10 cellular contexts compared by ENCODE assay signal in genomic region chr1:42943728-42944127, GRCh38. TPM values are rescaled to one million over a fixed set of nuclear protein-coding genes. Genes with fewer than 3 reads are reported as not detected.
DNase-seq lines count a peak whose midpoint lies in the region; ATAC-seq and TF ChIP-seq lines count a peak whose summit lies in the region.
"Had no signal": no experiment of that assay in that cellular context is flagged by ENCODE, and none has a peak within 500 bp of the region (broad histone marks: within the 10 kb centered on the region; RNA-seq: fewer than 3 reads in every experiment).

No MANE protein-coding gene starts in this region.

- DNase-seq in colonic mucosa = no peak
- DNase-seq in neural crest cell (ENCODE audit: low read depth, low spot score) = no peak
- DNase-seq in gastrocnemius medialis = no peak
- DNase-seq in NCI-H345 (lab: John Stamatoyannopoulos, UW) = no peak

- H3K79me2 ChIP-seq in ACC112 (ENCODE audit: control insufficient read depth, insufficient read depth, low read length, unreplicated experiment) = peaks cover 64% of the 10 kb centered on the region

- H3K4me1 ChIP-seq in ACC112 (ENCODE audit: control insufficient read depth, insufficient read depth, low read length, unreplicated experiment) (peaks cover 91% of the 10 kb centered on the region), colonic mucosa (peaks cover 60% of the 10 kb centered on the region), gastrocnemius medialis (peaks cover 7 to 29% of the 10 kb centered on the region in 2 donors)

- in situ Hi-C loops in gastrocnemius medialis (cut with MboI; ENCODE audit: low sequenced_read_pairs in 4 of 4) = no loop called here

- TF ChIP-seq CTCF in colonic mucosa (IDR thresholded peaks at IDR 0.05) = no peak
- no peak for TF ChIP-seq CTCF in neural crest cell (conservative IDR thresholded peaks at IDR 0.05)
- TF ChIP-seq CTCF in gastrocnemius medialis (IDR thresholded peaks at IDR 0.05 in 4 of 5, conservative IDR thresholded peaks at IDR 0.05 in 1 of 5) = no peak

- H3K9me3 ChIP-seq in colonic mucosa (no peaks in the 10 kb centered on the region), gastrocnemius medialis (no peaks in the 10 kb centered on the region)

- no peak overlapping the region for H2AFZ ChIP-seq in ACC112 (ENCODE audit: low read length, unreplicated experiment)

- H3K4me3 Mint-ChIP-seq in IgD-negative memory B cell (peak overlapping the region in 3 of 4 donors; percentile 85 to 89 (median 88)), neural crest cell (peak overlapping the region; percentile 22)
- H3K4me3 Mint-ChIP-seq: nephron had no signal

- no peak for TF ChIP-seq POLR2A in gastrocnemius medialis (IDR thresholded peaks at IDR 0.05)

- H3K9me3 Mint-ChIP-seq in IgD-negative memory B cell (no peaks in the 10 kb centered on the region), neural crest cell (no peaks in the 10 kb centered on the region)
- H3K9me3 Mint-ChIP-seq: nephron had no signal

- H3K27me3 Mint-ChIP-seq in IgD-negative memory B cell (no peaks in the 10 kb centered on the region), neural crest cell (ENCODE audit: low read depth) (no peaks in the 10 kb centered on the region)

- peaks cover 41 to 88% (median 71%) of the 10 kb centered on the region in 3 donors for H3K4me1 Mint-ChIP-seq in IgD-negative memory B cell
- H3K4me1 Mint-ChIP-seq in neural crest cell = peaks cover 83% of the 10 kb centered on the region

- ATAC-seq in HG03571 (IDR thresholded peaks at IDR 0.05; ENCODE audit: unreplicated experiment) (no peak), gastrocnemius medialis (no peak), GM19452 (IDR thresholded peaks at IDR 0.05; ENCODE audit: unreplicated experiment) (no peak)

- H3K9ac ChIP-seq in colonic mucosa (ENCODE audit: low read depth in 2 of 2, low read length in 2 of 2) = peak overlapping the region; percentile 40 to 86
- H3K9ac ChIP-seq: KMS-11 had no signal

- peak overlapping the region; percentile 99 for H3K27ac ChIP-seq in ACC112 (ENCODE audit: low read depth, low read length)
- peak overlapping the region; percentile 57 for H3K27ac ChIP-seq in colonic mucosa
- peak overlapping the region in 1 of 4 donors; percentile 12 for H3K27ac ChIP-seq in gastrocnemius medialis
- H3K27ac ChIP-seq: KMS-11 had no signal

- H3K36me3 Mint-ChIP-seq in IgD-negative memory B cell = peaks cover 13% of the 10 kb centered on the region
- H3K36me3 Mint-ChIP-seq in neural crest cell (ENCODE audit: low read depth) = peaks cover 27% of the 10 kb centered on the region

- intact Hi-C loops in colonic mucosa (cut with DNase I) = no loop called here
- intact Hi-C loops in gastrocnemius medialis (cut with DNase I; ENCODE audit: low total_unique reads) = no loop called here

- H3K4me3 ChIP-seq in ACC112 (ENCODE audit: low read depth, low read length) (no peak overlapping the region), colonic mucosa (no peak overlapping the region), gastrocnemius medialis (no peak overlapping the region)

- H3K27me3 ChIP-seq in ACC112 (ENCODE audit: insufficient read depth, low read length) (no peaks in the 10 kb centered on the region), colonic mucosa (no peaks in the 10 kb centered on the region), gastrocnemius medialis (no peaks in the 10 kb centered on the region)

- H3K27ac Mint-ChIP-seq in IgD-negative memory B cell (peak overlapping the region; percentile 91 to 97 (median 96)), neural crest cell (ENCODE audit: unreplicated experiment) (no peak overlapping the region)

- H3K36me3 ChIP-seq in ACC112 (ENCODE audit: insufficient read depth, low read length) = peaks cover 8% of the 10 kb centered on the region; the same call in 1 of the 2 replicates
- H3K36me3 ChIP-seq in colonic mucosa = no peaks in the 10 kb centered on the region
- H3K36me3 ChIP-seq in gastrocnemius medialis = no peaks in the 10 kb centered on the region

RNA-seq across cellular contexts. Expression of gene SLC2A1, which starts 14.9 kb away (rescaled TPM):
- 90.6 TPM for polyA plus RNA-seq in IgD-negative memory B cell
- total RNA-seq in colonic mucosa = 100 to 1,000 TPM in 1 of 2 donors, 10 to 100 TPM in 1; 71.6 to 150 TPM
- total RNA-seq in neural crest cell = 254 and 265 TPM in 2 replicates
- 10 to 100 TPM in 2 of 4 donors, 1 to 10 TPM in 2; 6.3 to 16.1 (median 9.4) TPM for total RNA-seq in gastrocnemius medialis

Comparison
In these comparisons a context has a peak if more than half of its experiments do, and no peak if none do; other contexts are left out.
1. RNA of gene SLC2A1, which starts 14.9 kb away (total RNA-seq): 254 to 265 TPM in neural crest cell and 71.6 to 150 TPM in colonic mucosa; 6.3 to 16.1 TPM in gastrocnemius medialis; every median in the first group is over 4 times any median in the second.